In the genomic region with DNA sequence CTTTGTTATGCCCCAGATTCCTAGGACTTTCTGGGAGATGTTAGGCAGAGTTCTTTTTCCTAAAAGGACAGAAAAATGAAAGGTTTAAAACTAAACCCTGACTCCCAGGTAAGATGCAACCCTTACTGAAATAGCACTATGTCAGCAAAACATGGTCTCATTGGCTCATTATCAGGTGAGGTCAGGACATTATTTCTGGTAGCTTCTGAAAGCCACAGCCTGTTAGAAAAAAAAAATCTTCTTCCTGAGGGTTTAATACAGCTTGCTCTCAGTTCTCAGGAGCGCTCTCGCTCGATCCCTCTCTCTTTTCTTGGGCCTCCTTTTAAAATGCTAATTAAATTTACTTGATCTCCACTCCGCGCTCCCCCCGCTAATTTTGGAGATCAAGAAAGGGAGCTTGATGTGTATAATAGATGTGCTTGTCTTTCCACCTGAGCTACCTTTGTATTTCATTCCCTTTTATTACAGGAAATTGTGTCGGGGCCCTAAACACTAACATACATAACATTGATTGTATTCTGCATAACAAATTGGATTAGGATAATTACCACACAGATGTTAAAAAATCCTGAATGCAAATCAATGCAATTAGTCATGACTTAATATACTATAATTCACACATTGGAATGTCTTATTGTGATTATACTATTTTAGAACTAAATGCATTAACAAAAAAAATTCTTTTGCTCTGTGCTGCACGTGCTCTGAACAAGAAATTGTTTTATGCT, we compare ENCODE assay signal across 15 cellular contexts.
DNase-seq lines count a peak whose midpoint lies in the region; ATAC-seq, FAIRE-seq and TF ChIP-seq lines count a peak whose summit lies in the region.
"Had no signal": no experiment of that assay in that cellular context is flagged by ENCODE, and none has a peak within 500 bp of the region (broad histone marks: within the 10 kb centered on the region; RNA-seq: fewer than 3 reads in every experiment).

No MANE protein-coding gene starts in this region.

- H4K91ac ChIP-seq in H1 (replicated peaks; ENCODE audit: insufficient read length, low read length), result no peak overlapping the region

- TF ChIP-seq POLR2A in H1 (IDR thresholded peaks at IDR 0.05; ENCODE audit: control extremely low read depth in 1 of 2, low read depth in 2 of 2, low read length in 2 of 2), result no peak

- H4K5ac ChIP-seq in H1 (ENCODE audit: insufficient read length, low read depth, low read length), result peak overlapping the region; percentile 36

- H3K4me1 ChIP-seq in HAP-1 (peaks cover 20% of the 10 kb centered on the region), MM.1S (ENCODE audit: low read length) (peaks cover 33% of the 10 kb centered on the region), H1 (replicated peaks in 1 of 4; ENCODE audit: control insufficient read depth in 3 of 4, insufficient read depth in 4 of 4, low read length in 3 of 4) (peaks cover 4 to 13% (median 11%) of the 10 kb centered on the region in 4 experiments; a peak in 5 of 7 replicates), OCI-LY7 (ENCODE audit: insufficient read depth, low read length, poor library complexity, severe bottlenecking) (no peaks in the 10 kb centered on the region)

- no peaks in the 10 kb centered on the region for H3K23me2 ChIP-seq in H1 (ENCODE audit: low read depth, low read length)

- H3K36me3 ChIP-seq in HAP-1 (replicated peaks) (no peaks in the 10 kb centered on the region), MM.1S (replicated peaks; ENCODE audit: insufficient read depth, low read length) (no peaks in the 10 kb centered on the region), H1 (ENCODE audit: control insufficient read depth in 2 of 4, insufficient read depth in 4 of 4, low read length in 3 of 4) (no peaks in the 10 kb centered on the region), OCI-LY7 (ENCODE audit: insufficient read depth, low read length) (no peaks in the 10 kb centered on the region)
- H3K36me3 ChIP-seq: BLaER1 treated with 17β-estradiol and CSF1 and Interleukin-3, amounts not matched to agents 10 nM and 100 nM had no signal

- H3K18ac ChIP-seq in H1 (ENCODE audit: extremely low read depth, low read length), result no peak overlapping the region

- no peak overlapping the region for H2BK5ac ChIP-seq in H1 (ENCODE audit: low read depth, low read length)

- TF ChIP-seq CTCF in MM.1S (IDR thresholded peaks at IDR 0.05; ENCODE audit: low read length) (no peak), H1 (IDR thresholded peaks at IDR 0.05; ENCODE audit: control extremely low read depth in 1 of 3, insufficient read depth in 1 of 3, low read depth in 1 of 3, low read length in 3 of 3) (no peak), OCI-LY7 (conservative IDR thresholded peaks at IDR 0.05; ENCODE audit: low read length) (no peak)

- H3K4me2 ChIP-seq in MM.1S (ENCODE audit: low read depth, low read length) (peak overlapping the region; percentile 26; the same call in 1 of the 2 replicates), H1 (ENCODE audit: insufficient read depth in 1 of 2, low read depth in 2 of 2, low read length in 2 of 2) (peak overlapping the region; percentile 49 to 52), OCI-LY7 (ENCODE audit: low read length) (no peak overlapping the region)
- H3K4me2 ChIP-seq: BLaER1 treated with 17β-estradiol and CSF1 and Interleukin-3, amounts not matched to agents 10 nM and 100 nM had no signal

- peak overlapping the region; percentile 30 for H2AFZ ChIP-seq in MM.1S (ENCODE audit: low read length)
- H2AFZ ChIP-seq in H1 (ENCODE audit: low read length), result no peak overlapping the region
- H2AFZ ChIP-seq in OCI-LY7 (ENCODE audit: low read length), result no peak overlapping the region

- H3K14ac ChIP-seq in H1 (ENCODE audit: insufficient read length), result no peak overlapping the region

- 1% methylated on average over 8 of the region's 8 CpGs; no CpG with 5 or more reads in 1 of the 2 experiments for WGBS in H1 (ENCODE audit: extremely low coverage in 1 of 2, insufficient coverage in 1 of 2, insufficient read length in 1 of 2, insufficient replicate concordance in 2 of 2, low coverage in 1 of 2, low lambda C conversion rate in 2 of 2, missing lambda C conversion rate in 1 of 2), 2 experiments

- CTCF ChIA-PET in H1 (lab: Charles Lee; ENCODE audit: partially characterized antibody) (interaction anchor here (0.6 to 1.0 kb wide), 2 partner anchors 13 to 435 kb away, joined by 3 read pairs; no protein-coding TSS in a partner anchor), OCI-LY7 (lab: Charles Lee; ENCODE audit: unreplicated experiment) (no interaction called here)

- H3K9ac ChIP-seq in MM.1S (ENCODE audit: low read length) (no peak overlapping the region), H1 (replicated peaks in 1 of 4; ENCODE audit: extremely low read depth in 1 of 4, low read depth in 3 of 4, low read length in 3 of 4) (no peak overlapping the region)
- H3K9ac ChIP-seq: BLaER1 treated with 17β-estradiol and CSF1 and Interleukin-3, amounts not matched to agents 10 nM and 100 nM had no signal

- no peak overlapping the region for H2AK5ac ChIP-seq in H1 (ENCODE audit: low read depth, low read length)

- no peak overlapping the region for H2BK120ac ChIP-seq in H1 (replicated peaks; ENCODE audit: low read depth, low read length)

- H3K9me3 ChIP-seq in HAP-1 (no peaks in the 10 kb centered on the region; the same call in 1 of the 2 replicates), MM.1S (replicated peaks; ENCODE audit: insufficient read depth, low read length) (no peaks in the 10 kb centered on the region), H1 (ENCODE audit: insufficient read depth in 2 of 2, low read depth in 1 of 2, low read length in 1 of 2) (no peaks in the 10 kb centered on the region), OCI-LY7 (ENCODE audit: low read length) (no peaks in the 10 kb centered on the region)
- H3K9me3 ChIP-seq: BLaER1 treated with 17β-estradiol and CSF1 and Interleukin-3, amounts not matched to agents 10 nM and 100 nM had no signal

- H3K23ac ChIP-seq in H1 (ENCODE audit: insufficient read length), result no peak overlapping the region

- peak overlapping the region; percentile 33; the same call in 1 of the 2 replicates for H3K27ac ChIP-seq in MM.1S (ENCODE audit: low read length)
- H3K27ac ChIP-seq in H1 (ENCODE audit: low read depth, low read length), result no peak overlapping the region
- H3K27ac ChIP-seq in OCI-LY7 (ENCODE audit: low read depth, low read length, poor library complexity, severe bottlenecking), result no peak overlapping the region
- H3K27ac ChIP-seq: BLaER1 treated with 17β-estradiol and CSF1 and Interleukin-3, amounts not matched to agents 10 nM and 100 nM had no signal

- H2BK20ac ChIP-seq in H1 (ENCODE audit: low read length), result no peak overlapping the region

- DNase-seq in HAP-1 (ENCODE audit: low spot score in 2 of 2) (peak; percentile 87 to 99), MM.1S (peak; percentile 64), H1 (ENCODE audit: low read depth in 1 of 2, low spot score in 2 of 2) (no peak), retina (peak; percentile 7), superior temporal gyrus (ENCODE audit: extremely low spot score) (no peak), OCI-LY7 (ENCODE audit: low spot score) (no peak)
- DNase-seq: KG1, NCI-H1417, NCI-H2029, NCI-H524, PC-3, T-cell had no signal

- intact Hi-C loops in OCI-LY7 (cut with micrococcal nuclease; ENCODE audit: unreplicated experiment), result no loop called here

- in situ Hi-C loops in HAP-1 (cut with MboI; ENCODE audit: low sequenced_read_pairs), result no loop called here

- no peak for TF ChIP-seq RAD21 in H1 (IDR thresholded peaks at IDR 0.05 in 1 of 2, conservative IDR thresholded peaks at IDR 0.05 in 1 of 2; ENCODE audit: low read depth in 2 of 2, low read length in 2 of 2)

- no TSS peak for BruUV-seq in OCI-LY7 (replicated peaks; lab: Mats Ljungman, UMichigan)

- no peaks in the 10 kb centered on the region for H4K20me1 ChIP-seq in MM.1S (ENCODE audit: insufficient read depth, low read length)
- H4K20me1 ChIP-seq in H1 (replicated peaks in 1 of 2; ENCODE audit: control insufficient read depth in 1 of 2, insufficient read depth in 2 of 2, low read length in 2 of 2), result no peaks in the 10 kb centered on the region
- no peaks in the 10 kb centered on the region for H4K20me1 ChIP-seq in OCI-LY7 (ENCODE audit: insufficient read depth, low read length)
- H4K20me1 ChIP-seq: BLaER1 treated with 17β-estradiol and CSF1 and Interleukin-3, amounts not matched to agents 10 nM and 100 nM had no signal

- no peak overlapping the region for H2BK12ac ChIP-seq in H1 (ENCODE audit: low read depth, low read length)

- no peak overlapping the region for H3K4me3 ChIP-seq in HAP-1
- H3K4me3 ChIP-seq in MM.1S (ENCODE audit: low read length), result no peak overlapping the region
- H3K4me3 ChIP-seq in H1 (ENCODE audit: extremely low read depth in 1 of 4, insufficient read depth in 2 of 4, low read depth in 3 of 4, low read length in 4 of 4), result peak overlapping the region in 1 of 4 experiments; percentile 35; a peak in 1 of 8 replicates
- no peak overlapping the region for H3K4me3 ChIP-seq in OCI-LY7 (ENCODE audit: low read depth, low read length, poor library complexity, severe bottlenecking)
- H3K4me3 ChIP-seq: BLaER1 treated with 17β-estradiol and CSF1 and Interleukin-3, amounts not matched to agents 10 nM and 100 nM had no signal

- peaks cover 12% of the 10 kb centered on the region for H3F3A ChIP-seq in MM.1S (ENCODE audit: insufficient read depth, low read length)

- no peak overlapping the region for H2BK15ac ChIP-seq in H1 (ENCODE audit: low read length)

- no peak overlapping the region for H3K4ac ChIP-seq in H1 (replicated peaks; ENCODE audit: insufficient read length, low read depth, low read length)

- no peak for FAIRE-seq in H1 (lab: Jason Lieb, UNC)

- TF ChIP-seq EP300 in H1 (IDR thresholded peaks at IDR 0.05; ENCODE audit: borderline replicate concordance in 1 of 2, low read depth in 2 of 2, low read length in 2 of 2), result no peak

- H3K27me3 ChIP-seq in HAP-1 (ENCODE audit: low read depth), result peaks cover 42% of the 10 kb centered on the region
- H3K27me3 ChIP-seq in MM.1S (replicated peaks; ENCODE audit: insufficient read depth, low read length), result no peaks in the 10 kb centered on the region
- peaks cover 0 to 3% (median 1%) of the 10 kb centered on the region in 4 experiments; a peak in 1 of 7 replicates for H3K27me3 ChIP-seq in H1 (replicated peaks in 1 of 4; ENCODE audit: control insufficient read depth in 3 of 4, extremely low read depth in 1 of 4, insufficient read depth in 3 of 4, low read length in 3 of 4)

- H3K56ac ChIP-seq in H1 (replicated peaks; ENCODE audit: insufficient read length, low read depth, low read length), result no peak overlapping the region

- POLR2A ChIA-PET in H1 (lab: Charles Lee; ENCODE audit: partially characterized antibody), result no interaction called here
- POLR2A ChIA-PET in OCI-LY7 (lab: Charles Lee), result no interaction called here

- H3K79me2 ChIP-seq in MM.1S (ENCODE audit: low read length) (no peaks in the 10 kb centered on the region), H1 (ENCODE audit: control insufficient read depth in 1 of 2, insufficient read depth in 2 of 2, low read length in 2 of 2) (no peaks in the 10 kb centered on the region), OCI-LY7 (ENCODE audit: insufficient read depth, low read depth, low read length) (no peaks in the 10 kb centered on the region)

- no peaks in the 10 kb centered on the region for H3K79me1 ChIP-seq in H1 (ENCODE audit: low read depth, low read length)

- no peak for ATAC-seq in GM21381 (IDR thresholded peaks at IDR 0.05; ENCODE audit: unreplicated experiment)
- ATAC-seq: HCT116, PC-3, T-cell had no signal

- H3K9me2 ChIP-seq in MM.1S (replicated peaks; ENCODE audit: insufficient read depth, low read length), result no peaks in the 10 kb centered on the region
- H3K9me2 ChIP-seq in OCI-LY7 (ENCODE audit: insufficient read depth, low read length), result no peaks in the 10 kb centered on the region

- no peak overlapping the region for H4K8ac ChIP-seq in H1 (ENCODE audit: extremely low read depth, insufficient read depth, low read length)

Comparison
In these comparisons a context has a peak if more than half of its experiments do, and no peak if none do; other contexts are left out.
1. DNase-seq: peak in HAP-1 (2 of 2), MM.1S (single experiment) and retina (single experiment); none in H1 (0 of 2), superior temporal gyrus (single experiment) and OCI-LY7 (single experiment).